ENCODE assay signal across 1 cellular context in the genomic region with DNA sequence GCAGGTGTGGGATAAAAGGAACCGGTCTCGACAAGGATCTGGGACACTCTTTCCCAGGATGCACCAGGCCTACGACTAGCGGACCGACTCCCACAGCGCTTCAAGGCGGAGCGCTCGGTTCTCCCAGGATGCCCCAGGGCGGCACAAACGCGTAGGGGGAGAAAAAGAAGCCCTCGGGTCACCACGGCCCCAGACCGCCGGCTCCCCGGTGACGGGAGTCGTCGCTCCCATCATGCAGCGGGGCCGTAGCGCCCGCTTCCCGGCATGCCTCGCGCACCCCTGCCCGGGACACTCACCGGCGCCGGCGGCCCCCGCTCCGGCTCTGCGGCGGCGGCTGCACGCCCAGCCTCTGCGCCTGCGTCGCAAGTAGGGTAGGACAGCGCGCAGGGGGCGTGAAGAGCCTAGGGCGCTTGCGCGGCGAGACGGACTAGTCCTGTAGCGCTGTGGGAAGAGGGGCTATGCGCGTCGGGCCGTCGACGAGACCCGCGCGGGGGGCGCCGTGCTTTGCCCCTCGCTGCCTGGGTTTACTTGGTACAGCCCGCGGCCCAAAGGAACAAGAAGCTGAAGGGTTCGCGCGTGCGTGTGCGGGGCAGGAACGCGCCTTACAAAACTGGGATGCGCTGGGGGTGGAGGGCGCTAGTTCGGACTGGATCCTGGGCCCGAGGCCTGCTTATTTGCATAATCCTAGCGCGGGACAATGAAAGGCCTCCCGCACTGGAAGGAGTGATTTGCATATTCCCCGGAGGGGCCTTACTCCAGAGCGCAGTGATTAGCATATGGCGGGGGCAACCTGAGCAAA.
TF ChIP-seq lines count a peak whose summit lies in the region.

A gene with protein sequence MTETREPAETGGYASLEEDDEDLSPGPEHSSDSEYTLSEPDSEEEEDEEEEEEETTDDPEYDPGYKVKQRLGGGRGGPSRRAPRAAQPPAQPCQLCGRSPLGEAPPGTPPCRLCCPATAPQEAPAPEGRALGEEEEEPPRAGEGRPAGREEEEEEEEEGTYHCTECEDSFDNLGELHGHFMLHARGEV (minus strand): TSS at position 368 of the 799 bp plus-strand sequence. CDS start 5,325 bp downstream, outside the sequence.

TF ChIP-seq in A549, 52 proteins besides CTCF, POLR2A, EP300 and RAD21 (continued from another document):
- TF ChIP-seq, protein P1, sequence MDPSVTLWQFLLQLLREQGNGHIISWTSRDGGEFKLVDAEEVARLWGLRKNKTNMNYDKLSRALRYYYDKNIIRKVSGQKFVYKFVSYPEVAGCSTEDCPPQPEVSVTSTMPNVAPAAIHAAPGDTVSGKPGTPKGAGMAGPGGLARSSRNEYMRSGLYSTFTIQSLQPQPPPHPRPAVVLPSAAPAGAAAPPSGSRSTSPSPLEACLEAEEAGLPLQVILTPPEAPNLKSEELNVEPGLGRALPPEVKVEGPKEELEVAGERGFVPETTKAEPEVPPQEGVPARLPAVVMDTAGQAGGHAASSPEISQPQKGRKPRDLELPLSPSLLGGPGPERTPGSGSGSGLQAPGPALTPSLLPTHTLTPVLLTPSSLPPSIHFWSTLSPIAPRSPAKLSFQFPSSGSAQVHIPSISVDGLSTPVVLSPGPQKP (IDR thresholded peaks at IDR 0.05; ENCODE audit: low read depth, low read length): no peak
- TF ChIP-seq NFE2L2 (conservative IDR thresholded peaks at IDR 0.05; ENCODE audit: low read length): no peak
- peak; percentile 90 to 96 for TF ChIP-seq JUN (IDR thresholded peaks at IDR 0.05)
- no peak for TF ChIP-seq RCOR1 (IDR thresholded peaks at IDR 0.05; ENCODE audit: low read depth, low read length)
- peak; percentile 14 for TF ChIP-seq HOXB5 (CRISPR knock-in tag; IDR thresholded peaks at IDR 0.05)
- no peak for TF ChIP-seq ZNF302 (CRISPR knock-in tag; IDR thresholded peaks at IDR 0.05)
- TF ChIP-seq, protein P2, sequence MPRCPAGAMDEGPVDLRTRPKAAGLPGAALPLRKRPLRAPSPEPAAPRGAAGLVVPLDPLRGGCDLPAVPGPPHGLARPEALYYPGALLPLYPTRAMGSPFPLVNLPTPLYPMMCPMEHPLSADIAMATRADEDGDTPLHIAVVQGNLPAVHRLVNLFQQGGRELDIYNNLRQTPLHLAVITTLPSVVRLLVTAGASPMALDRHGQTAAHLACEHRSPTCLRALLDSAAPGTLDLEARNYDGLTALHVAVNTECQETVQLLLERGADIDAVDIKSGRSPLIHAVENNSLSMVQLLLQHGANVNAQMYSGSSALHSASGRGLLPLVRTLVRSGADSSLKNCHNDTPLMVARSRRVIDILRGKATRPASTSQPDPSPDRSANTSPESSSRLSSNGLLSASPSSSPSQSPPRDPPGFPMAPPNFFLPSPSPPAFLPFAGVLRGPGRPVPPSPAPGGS (IDR thresholded peaks at IDR 0.05): peak; percentile 64; the same call in 2 of the 3 replicates
- TF ChIP-seq, protein P3, sequence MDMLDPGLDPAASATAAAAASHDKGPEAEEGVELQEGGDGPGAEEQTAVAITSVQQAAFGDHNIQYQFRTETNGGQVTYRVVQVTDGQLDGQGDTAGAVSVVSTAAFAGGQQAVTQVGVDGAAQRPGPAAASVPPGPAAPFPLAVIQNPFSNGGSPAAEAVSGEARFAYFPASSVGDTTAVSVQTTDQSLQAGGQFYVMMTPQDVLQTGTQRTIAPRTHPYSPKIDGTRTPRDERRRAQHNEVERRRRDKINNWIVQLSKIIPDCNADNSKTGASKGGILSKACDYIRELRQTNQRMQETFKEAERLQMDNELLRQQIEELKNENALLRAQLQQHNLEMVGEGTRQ (IDR thresholded peaks at IDR 0.05): no peak
- no peak for TF ChIP-seq CHD2 (IDR thresholded peaks at IDR 0.05; ENCODE audit: low read length, partially characterized antibody)
- peak; percentile 90; the same call in 1 of the 2 replicates for TF ChIP-seq TP53 (CRISPR knock-in tag; IDR thresholded peaks at IDR 0.05)
- no peak for TF ChIP-seq CBX8 (IDR thresholded peaks at IDR 0.05)
- peak; percentile 87 for TF ChIP-seq PHF8 (IDR thresholded peaks at IDR 0.05; ENCODE audit: borderline replicate concordance, low read depth)
- no peak for TF ChIP-seq EHMT2 (IDR thresholded peaks at IDR 0.05; ENCODE audit: low read depth)
